ENCODE assay signal across 8 cellular contexts in genomic region chr3:196431193-196432136, GRCh38. TPM values are rescaled to one million over a fixed set of nuclear protein-coding genes. Genes with fewer than 3 reads are reported as not detected.
DNase-seq lines count a peak whose midpoint lies in the region; ATAC-seq, FAIRE-seq and TF ChIP-seq lines count a peak whose summit lies in the region.

No MANE protein-coding gene starts in this region.

- H3K27ac Mint-ChIP-seq in naive B cell, result peak overlapping the region; percentile 40 to 96 (median 88)
- peak overlapping the region; percentile 75 for H3K27ac Mint-ChIP-seq in type B pancreatic cell

- H3K9me3 Mint-ChIP-seq in naive B cell (no peaks in the 10 kb centered on the region), type B pancreatic cell (no peaks in the 10 kb centered on the region)

- H3K4me3 Mint-ChIP-seq in naive B cell (peak overlapping the region; percentile 80 to 98 (median 96)), type B pancreatic cell (peak overlapping the region; percentile 88)

- TF ChIP-seq CTCF in type B pancreatic cell (conservative IDR thresholded peaks at IDR 0.05), result no peak

- ATAC-seq in HG03025 (IDR thresholded peaks at IDR 0.05; ENCODE audit: low FRiP score, unreplicated experiment), result peak; percentile 27
- peak; percentile 28 to 44 for ATAC-seq in naive B cell (ENCODE audit: low read depth in 2 of 2)

- peak; percentile 61 for DNase-seq in AG08395 (ENCODE audit: low spot score)
- peak; percentile 14 for DNase-seq in GM18507 (ENCODE audit: extremely low spot score, insufficient read length, low read depth)
- DNase-seq in NCI-H510A treated with DMSO at 0.1 percent for 48 hours (lab: John Stamatoyannopoulos, UW), result peak; percentile 69
- peak; percentile 21 for DNase-seq in activated T-cell treated with anti-CD3 and anti-CD28 coated beads for 48 hours (ENCODE audit: low read depth)
- peak; percentile 62 for DNase-seq in fibroblast of gingiva (ENCODE audit: low read depth)
- peak; percentile 41 for DNase-seq in naive B cell
- peak; percentile 72 for DNase-seq in type B pancreatic cell (ENCODE audit: extremely low spot score, unreplicated experiment)

- H3K27me3 Mint-ChIP-seq in naive B cell, result no peaks in the 10 kb centered on the region
- H3K27me3 Mint-ChIP-seq in type B pancreatic cell, result no peaks in the 10 kb centered on the region

- H3K4me1 Mint-ChIP-seq in naive B cell (peaks cover 16 to 51% (median 25%) of the 10 kb centered on the region in 3 donors), type B pancreatic cell (ENCODE audit: unreplicated experiment) (peaks cover 18% of the 10 kb centered on the region)

- H3K36me3 Mint-ChIP-seq in naive B cell (no peaks in the 10 kb centered on the region), type B pancreatic cell (peaks cover 12% of the 10 kb centered on the region)

- FAIRE-seq in GM18507 (lab: Jason Lieb, UNC), result peak; percentile 63

RNA-seq across cellular contexts. Expression of gene UBXN7, which starts 0.8 kb away (rescaled TPM):
- 10 to 100 TPM; 11.4 to 39.4 (median 32.7) TPM for polyA plus RNA-seq in naive B cell (ENCODE audit: low read depth in 6 of 6)
- total RNA-seq in type B pancreatic cell (ENCODE audit: low replicate concordance), result 77.2 and 89.2 TPM in 2 replicates

Comparison
In these comparisons a context has a peak if more than half of its experiments do, and no peak if none do; other contexts are left out.
1. Peak in every context shown above with its lines: DNase-seq and ATAC-seq.
2. DNase-seq: peak in every context shown above with its lines; median percentile 72 in type B pancreatic cell; 69 in NCI-H510A treated with DMSO at 0.1 percent for 48 hours; 62 in fibroblast of gingiva; 61 in AG08395; 41 in naive B cell; 21 in activated T-cell treated with anti-CD3 and anti-CD28 coated beads for 48 hours; 14 in GM18507.